1 cellular context compared by ENCODE assay signal in the genomic region with DNA sequence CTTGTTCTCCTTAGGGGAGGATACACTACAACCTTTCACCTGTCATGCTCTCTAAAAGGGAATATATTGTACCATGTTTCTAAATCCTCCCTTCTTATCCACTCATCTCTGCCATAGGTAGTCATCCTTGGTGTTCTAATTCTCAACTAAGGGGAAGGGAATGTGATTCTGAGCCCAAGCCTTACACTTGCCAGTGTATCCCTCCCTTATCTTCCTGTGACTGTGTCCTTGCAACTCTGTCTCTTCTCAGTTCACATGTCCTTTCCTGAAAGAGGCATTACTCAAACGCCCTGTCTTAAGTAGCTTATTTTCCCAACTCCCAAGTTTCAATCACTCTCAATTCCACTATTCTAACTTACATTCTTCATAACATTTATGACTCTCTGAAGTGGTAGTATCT.
TF ChIP-seq lines count a peak whose summit lies in the region.

No MANE protein-coding gene starts in this region.

TF ChIP-seq in SK-N-SH, 30 proteins besides CTCF, POLR2A, EP300 and RAD21 (continued from another document):
- no peak for TF ChIP-seq FOSL2 (IDR thresholded peaks at IDR 0.05; ENCODE audit: borderline replicate concordance, low read depth)
- TF ChIP-seq MXI1 (IDR thresholded peaks at IDR 0.05; ENCODE audit: low read depth, low read length): no peak
